Comparison of ENCODE assay signal across 28 cellular contexts in genomic region chr6:81781624-81782023, GRCh38.
"Had no signal": no experiment of that assay in that cellular context is flagged by ENCODE, and none has a peak within 500 bp of the region (broad histone marks: within the 10 kb centered on the region; RNA-seq: fewer than 3 reads in every experiment).

No MANE protein-coding gene starts in this region.

- FAIRE-seq: colon, endometrium, endothelial cell of umbilical vein, frontal cortex had no signal

- H3K27me3 ChIP-seq: colonic mucosa, dorsolateral prefrontal cortex, esophagus muscularis mucosa, esophagus squamous epithelium, foreskin keratinocyte, gastrocnemius medialis, gastroesophageal sphincter, heart left ventricle, heart right ventricle had no signal

- H3K27ac ChIP-seq: colonic mucosa, coronary artery, dorsolateral prefrontal cortex, epithelial cell of prostate, esophagus muscularis mucosa, esophagus squamous epithelium, foreskin keratinocyte, gastrocnemius medialis, gastroesophageal sphincter, heart left ventricle, heart right ventricle had no signal

- H3K4me1 ChIP-seq: esophagus muscularis mucosa, gastrocnemius medialis, gastroesophageal sphincter had no signal

- H3K4me3 ChIP-seq: colonic mucosa, coronary artery, dorsolateral prefrontal cortex, esophagus muscularis mucosa, esophagus squamous epithelium, gastrocnemius medialis, gastroesophageal sphincter, heart left ventricle, heart right ventricle had no signal

- DNase-seq: colonic mucosa; cortex of kidney; dermis blood vessel endothelial cell; dorsolateral prefrontal cortex; effector CD4-positive, alpha-beta T cell; effector CD8-positive, alpha-beta T cell; effector memory CD4-positive, alpha-beta T cell; effector memory CD8-positive, alpha-beta T cell; endodermal cell; erythroblast; esophagus squamous epithelium; foreskin fibroblast; foreskin keratinocyte; foreskin melanocyte; gastrocnemius medialis; glutamatergic neuron; head of caudate nucleus; heart left ventricle; heart right ventricle had no signal

- ATAC-seq: effector memory CD8-positive, alpha-beta T cell; esophagus mucosa; foreskin keratinocyte; gastrocnemius medialis; gastroesophageal sphincter; heart left ventricle; heart right ventricle had no signal

- H3K36me3 ChIP-seq: colonic mucosa, esophagus muscularis mucosa, esophagus squamous epithelium, gastrocnemius medialis, gastroesophageal sphincter, heart left ventricle, heart right ventricle had no signal

- H3K9me3 ChIP-seq: colonic mucosa, esophagus muscularis mucosa, esophagus squamous epithelium, gastrocnemius medialis, gastroesophageal sphincter, heart left ventricle had no signal
